Comparison of ENCODE assay signal across 8 cellular contexts in the genomic region with DNA sequence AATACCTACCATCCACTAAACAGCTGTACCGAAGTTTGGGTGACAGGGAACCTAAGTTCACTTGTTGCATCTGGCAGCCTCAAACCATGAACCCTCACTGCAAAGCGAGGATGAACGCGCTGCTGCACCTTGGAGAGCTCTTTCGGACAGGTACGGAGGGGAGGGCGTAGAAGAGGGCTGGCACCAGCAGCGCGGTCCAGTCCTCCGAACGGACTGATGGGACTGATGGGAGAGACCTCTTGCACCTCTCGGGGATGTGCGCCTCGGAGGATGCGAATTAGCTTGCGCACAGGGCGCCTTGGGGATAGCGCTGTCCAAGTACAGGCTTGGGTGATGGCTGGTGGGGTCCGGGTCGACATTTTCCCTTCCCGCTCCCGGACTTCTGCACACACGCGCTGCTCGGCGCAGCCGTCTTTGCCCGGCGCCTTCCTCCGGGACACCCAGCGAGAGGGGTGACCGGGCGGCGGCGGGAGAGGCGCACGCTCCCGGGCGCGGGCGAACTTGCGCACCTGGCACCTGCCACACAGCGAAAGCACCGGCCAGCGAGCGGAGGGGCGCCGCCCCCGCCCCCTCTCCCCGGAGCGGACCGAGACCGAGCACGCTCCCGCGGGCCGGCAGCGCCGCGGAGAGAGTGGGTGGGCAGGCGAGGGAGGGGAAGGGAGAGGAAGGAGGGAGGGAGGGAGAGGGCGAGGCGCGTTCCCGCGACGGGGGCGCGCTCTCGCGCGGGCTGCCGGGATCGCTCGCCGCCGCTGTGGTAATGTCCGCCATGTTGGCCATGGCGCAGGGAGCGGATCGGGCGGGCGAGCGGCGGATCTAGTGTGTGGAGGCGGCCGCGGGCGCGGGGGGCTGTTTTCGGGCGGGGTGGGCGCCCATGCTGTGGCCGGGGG. TPM values are rescaled to one million over a fixed set of nuclear protein-coding genes. Genes with fewer than 3 reads are reported as not detected.
DNase-seq lines count a peak whose midpoint lies in the region; ATAC-seq and TF ChIP-seq lines count a peak whose summit lies in the region.

A gene with protein sequence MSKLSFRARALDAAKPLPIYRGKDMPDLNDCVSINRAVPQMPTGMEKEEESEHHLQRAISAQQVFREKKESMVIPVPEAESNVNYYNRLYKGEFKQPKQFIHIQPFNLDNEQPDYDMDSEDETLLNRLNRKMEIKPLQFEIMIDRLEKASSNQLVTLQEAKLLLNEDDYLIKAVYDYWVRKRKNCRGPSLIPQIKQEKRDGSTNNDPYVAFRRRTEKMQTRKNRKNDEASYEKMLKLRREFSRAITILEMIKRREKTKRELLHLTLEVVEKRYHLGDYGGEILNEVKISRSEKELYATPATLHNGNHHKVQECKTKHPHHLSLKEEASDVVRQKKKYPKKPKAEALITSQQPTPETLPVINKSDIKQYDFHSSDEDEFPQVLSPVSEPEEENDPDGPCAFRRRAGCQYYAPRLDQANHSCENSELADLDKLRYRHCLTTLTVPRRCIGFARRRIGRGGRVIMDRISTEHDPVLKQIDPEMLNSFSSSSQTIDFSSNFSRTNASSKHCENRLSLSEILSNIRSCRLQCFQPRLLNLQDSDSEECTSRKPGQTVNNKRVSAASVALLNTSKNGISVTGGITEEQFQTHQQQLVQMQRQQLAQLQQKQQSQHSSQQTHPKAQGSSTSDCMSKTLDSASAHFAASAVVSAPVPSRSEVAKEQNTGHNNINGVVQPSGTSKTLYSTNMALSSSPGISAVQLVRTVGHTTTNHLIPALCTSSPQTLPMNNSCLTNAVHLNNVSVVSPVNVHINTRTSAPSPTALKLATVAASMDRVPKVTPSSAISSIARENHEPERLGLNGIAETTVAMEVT (plus strand): TSS at position 754 of the 887 bp plus-strand sequence. CDS start 267 bp downstream, outside the sequence.

- CTCF ChIA-PET in Calu3 (lab: Charles Lee) = no interaction called here
- CTCF ChIA-PET in PC-3 (lab: Charles Lee) = interaction anchor here (0.5 to 0.8 kb wide), 2 partner anchors 165 to 333 kb away, joined by 5 to 9 read pairs; no protein-coding TSS in a partner anchor

- BruUV-seq in Calu3 (replicated peaks; lab: Mats Ljungman, UMichigan) = no TSS peak
- no TSS peak for BruUV-seq in PC-3 (replicated peaks; lab: Mats Ljungman, UMichigan)

- peaks cover 24% of the 10 kb centered on the region for H3K4me1 Mint-ChIP-seq in Calu3 (ENCODE audit: low read depth, unreplicated experiment)
- H3K4me1 Mint-ChIP-seq in activated T-cell treated with anti-CD3 and anti-CD28 coated beads, Interleukin-2, amount 50 U/mL, for 24 hours (ENCODE audit: low read depth) = peaks cover 41% of the 10 kb centered on the region

- H3K36me3 ChIP-seq in HUES64 (ENCODE audit: insufficient read depth, low read length) (no peaks in the 10 kb centered on the region), PC-3 (ENCODE audit: low read depth, low read length) (no peaks in the 10 kb centered on the region), esophagus (ENCODE audit: control insufficient read depth in 2 of 2, insufficient read depth in 2 of 2, low read length in 1 of 2) (no peaks in the 10 kb centered on the region), mucosa of stomach (ENCODE audit: control insufficient read depth, insufficient read depth, low read length) (no peaks in the 10 kb centered on the region)

- no peaks in the 10 kb centered on the region for H3K9me3 Mint-ChIP-seq in Calu3 (ENCODE audit: low read depth, unreplicated experiment)
- no peaks in the 10 kb centered on the region for H3K9me3 Mint-ChIP-seq in activated T-cell treated with anti-CD3 and anti-CD28 coated beads, Interleukin-2, amount 50 U/mL, for 24 hours

- peak within 1 kb of the TSS; percentile 98 for H3K4me3 ChIP-seq in HUES64 (ENCODE audit: low read length)
- peak within 1 kb of the TSS; percentile 92 for H3K4me3 ChIP-seq in PC-3 (ENCODE audit: low read length)
- peak within 1 kb of the TSS; percentile 72 to 99 for H3K4me3 ChIP-seq in esophagus (ENCODE audit: low read depth in 1 of 2, low read length in 2 of 2)
- peak within 1 kb of the TSS; percentile 61 for H3K4me3 ChIP-seq in mucosa of stomach (ENCODE audit: low read length)

- peak within 1 kb of the TSS; percentile 55 for H3K27ac Mint-ChIP-seq in Calu3 (ENCODE audit: unreplicated experiment)
- peak within 1 kb of the TSS; percentile 99 for H3K27ac Mint-ChIP-seq in activated T-cell treated with anti-CD3 and anti-CD28 coated beads, Interleukin-2, amount 50 U/mL, for 24 hours

- intact Hi-C loops in Calu3 (cut with micrococcal nuclease; ENCODE audit: unreplicated experiment) = loop anchor here (10.0 kb wide), 1 partner anchor 351 kb away; no protein-coding TSS in a partner anchor
- intact Hi-C loops in PC-3 (cut with micrococcal nuclease) = loop anchor here (1.0 to 10.0 kb wide), 3 partner anchors 171 to 346 kb away; a partner anchor contains a TSS

- H3K27me3 ChIP-seq in HUES64 (ENCODE audit: insufficient read depth, low read length) (peaks cover 10% of the 10 kb centered on the region; the same call in 1 of the 2 replicates), PC-3 (ENCODE audit: low read length) (no peaks in the 10 kb centered on the region), esophagus (ENCODE audit: control insufficient read depth in 1 of 2, insufficient read depth in 2 of 2, low read length in 2 of 2) (no peaks in the 10 kb centered on the region), mucosa of stomach (ENCODE audit: control insufficient read depth, insufficient read depth, low read length) (no peaks in the 10 kb centered on the region)

- H3K27me3 Mint-ChIP-seq in Calu3 (ENCODE audit: unreplicated experiment) = no peaks in the 10 kb centered on the region
- peaks cover 10% of the 10 kb centered on the region for H3K27me3 Mint-ChIP-seq in activated T-cell treated with anti-CD3 and anti-CD28 coated beads, Interleukin-2, amount 50 U/mL, for 24 hours

- no peaks in the 10 kb centered on the region for H3F3A ChIP-seq in PC-3 (ENCODE audit: low read length, unreplicated experiment)

- 1% methylated on average over 94 of the region's 94 CpGs for WGBS in HUES64
- 0 to 1% methylated on average over 50 to 94 of the region's 94 CpGs for WGBS in esophagus, 2 donors

- H3K9me3 ChIP-seq in HUES64 (ENCODE audit: insufficient read depth, low read depth, low read length) = no peaks in the 10 kb centered on the region
- no peaks in the 10 kb centered on the region for H3K9me3 ChIP-seq in PC-3 (ENCODE audit: low read length)
- H3K9me3 ChIP-seq in esophagus (ENCODE audit: control insufficient read depth in 2 of 2, insufficient read depth in 1 of 2, low read depth in 1 of 2, low read length in 1 of 2) = no peaks in the 10 kb centered on the region
- H3K9me3 ChIP-seq in mucosa of stomach (ENCODE audit: control insufficient read depth, low read length) = no peaks in the 10 kb centered on the region

- H2AFZ ChIP-seq in PC-3 (ENCODE audit: low read length) = peak within 1 kb of the TSS; percentile 89

- H3K79me2 ChIP-seq in PC-3 (ENCODE audit: low read length) = peaks cover 40% of the 10 kb centered on the region

- H3K36me3 Mint-ChIP-seq in Calu3 (ENCODE audit: insufficient read depth, unreplicated experiment) = peaks cover 27% of the 10 kb centered on the region
- peaks cover 19% of the 10 kb centered on the region for H3K36me3 Mint-ChIP-seq in activated T-cell treated with anti-CD3 and anti-CD28 coated beads, Interleukin-2, amount 50 U/mL, for 24 hours (ENCODE audit: low read depth)

- POLR2A ChIA-PET in PC-3 (lab: Charles Lee; ENCODE audit: unreplicated experiment) = interaction anchor here (0.7 kb wide), 1 partner anchor 28 kb away, joined by 7 read pairs; no protein-coding TSS in a partner anchor

- TF ChIP-seq CTCF in Calu3 (IDR thresholded peaks at IDR 0.05; ENCODE audit: unreplicated experiment) (no peak), PC-3 (conservative IDR thresholded peaks at IDR 0.05; ENCODE audit: low read depth, low read length) (no peak)

- H3K27ac ChIP-seq in HUES64 (ENCODE audit: low read depth, low read length) (peak within 1 kb of the TSS; percentile 99), PC-3 (ENCODE audit: low read length) (peak within 1 kb of the TSS; percentile 76), esophagus (ENCODE audit: low read depth in 2 of 2, low read length in 1 of 2) (peak within 1 kb of the TSS; percentile 100)

- DNase-seq in Calu3 (peak; percentile 88), PC-3 (peak; percentile 83)
- DNase-seq in activated T-cell treated with anti-CD3 and anti-CD28 coated beads, Interleukin-2, amount 50 U/mL, for 24 hours = peak; percentile 94
- DNase-seq in stimulated activated CD8-positive, alpha-beta memory T cell treated with anti-CD3 and anti-CD28 coated beads, Interleukin-7, amount 100 ng/mL, for 1 hour (ENCODE audit: low read depth in 2 of 2) = peak; percentile 81 to 82

- H4K20me1 ChIP-seq in PC-3 (ENCODE audit: low read length) = peaks cover 34% of the 10 kb centered on the region

- peak; percentile 49 for ATAC-seq in GM21423 (IDR thresholded peaks at IDR 0.05; ENCODE audit: unreplicated experiment)
- ATAC-seq in PC-3 = peak; percentile 53

- peak within 1 kb of the TSS; percentile 75 for H3K4me3 Mint-ChIP-seq in Calu3 (ENCODE audit: low read depth, unreplicated experiment)
- H3K4me3 Mint-ChIP-seq in activated T-cell treated with anti-CD3 and anti-CD28 coated beads, Interleukin-2, amount 50 U/mL, for 24 hours = peak within 1 kb of the TSS; percentile 82

- H3K9ac ChIP-seq in HUES64 (ENCODE audit: low read depth, low read length) (peak within 1 kb of the TSS; percentile 97), PC-3 (ENCODE audit: low read length) (peak within 1 kb of the TSS; percentile 84), mucosa of stomach (ENCODE audit: low read length) (peak within 1 kb of the TSS; percentile 90)

- no peaks in the 10 kb centered on the region for H3K9me2 ChIP-seq in PC-3 (replicated peaks; ENCODE audit: low read length)

- peaks cover 26% of the 10 kb centered on the region for H3K4me1 ChIP-seq in HUES64 (ENCODE audit: insufficient read depth, low read length)
- H3K4me1 ChIP-seq in PC-3 (ENCODE audit: insufficient read depth, low read length) = peaks cover 11% of the 10 kb centered on the region
- no peaks in the 10 kb centered on the region for H3K4me1 ChIP-seq in esophagus (ENCODE audit: control insufficient read depth in 2 of 2, insufficient read depth in 2 of 2, low read length in 1 of 2)
- no peaks in the 10 kb centered on the region for H3K4me1 ChIP-seq in mucosa of stomach (ENCODE audit: control insufficient read depth, insufficient read depth, low read length)

- peak within 1 kb of the TSS; percentile 92 for H3K4me2 ChIP-seq in PC-3 (ENCODE audit: low read length)

RNA-seq across cellular contexts. Expression of the gene that starts here (rescaled TPM):
- total RNA-seq in Calu3 (2022) = 29.4 and 32.5 TPM in 2 replicates
- polyA plus RNA-seq in HUES64 (2013, experiment 1 of 2) = 17.9 TPM
- polyA plus RNA-seq in HUES64 (2013, experiment 2 of 2) = 19.1 TPM
- total RNA-seq in PC-3 (2014; rRNA removed) = 16.8 and 20.6 TPM in 2 replicates
- polyA plus RNA-seq in esophagus = 1 to 10 TPM; 3.4 to 6.1 TPM

Comparison
In these comparisons a context has a peak if more than half of its experiments do, and no peak if none do; other contexts are left out.
1. Peak in every context shown above with its lines: DNase-seq, ATAC-seq, H3K4me3 ChIP-seq and H3K27ac ChIP-seq.